Comparison of ENCODE assay signal across 1 cellular context in the genomic region with DNA sequence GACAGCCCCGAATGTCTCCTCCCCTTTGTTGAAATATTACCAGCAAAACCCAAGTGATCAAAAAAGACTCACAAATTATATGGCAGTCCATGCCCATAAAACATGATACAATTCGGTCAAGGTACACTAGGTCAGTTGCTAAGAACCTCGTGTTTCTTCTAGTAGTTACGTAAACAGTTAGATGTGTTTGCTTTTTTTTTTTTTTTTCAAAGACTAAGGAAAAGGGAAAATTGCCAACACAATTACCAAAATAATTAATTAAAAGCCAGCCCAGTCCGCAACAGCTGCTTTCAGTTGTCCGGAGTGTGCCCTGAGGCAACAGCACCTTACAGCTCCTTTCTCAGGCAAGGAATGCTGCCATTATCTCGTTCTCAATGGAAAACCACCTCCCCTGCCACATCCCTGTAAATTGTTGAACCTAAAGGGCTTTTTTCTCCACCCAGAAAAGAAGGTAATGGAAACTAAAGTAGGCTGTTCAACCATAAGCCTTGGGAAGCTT.
TF ChIP-seq lines count a peak whose summit lies in the region.

No MANE protein-coding gene starts in this region.

TF ChIP-seq in GM23338, 12 proteins besides CTCF, POLR2A, EP300 and RAD21 (continued from another document):
- TF ChIP-seq, protein P1, sequence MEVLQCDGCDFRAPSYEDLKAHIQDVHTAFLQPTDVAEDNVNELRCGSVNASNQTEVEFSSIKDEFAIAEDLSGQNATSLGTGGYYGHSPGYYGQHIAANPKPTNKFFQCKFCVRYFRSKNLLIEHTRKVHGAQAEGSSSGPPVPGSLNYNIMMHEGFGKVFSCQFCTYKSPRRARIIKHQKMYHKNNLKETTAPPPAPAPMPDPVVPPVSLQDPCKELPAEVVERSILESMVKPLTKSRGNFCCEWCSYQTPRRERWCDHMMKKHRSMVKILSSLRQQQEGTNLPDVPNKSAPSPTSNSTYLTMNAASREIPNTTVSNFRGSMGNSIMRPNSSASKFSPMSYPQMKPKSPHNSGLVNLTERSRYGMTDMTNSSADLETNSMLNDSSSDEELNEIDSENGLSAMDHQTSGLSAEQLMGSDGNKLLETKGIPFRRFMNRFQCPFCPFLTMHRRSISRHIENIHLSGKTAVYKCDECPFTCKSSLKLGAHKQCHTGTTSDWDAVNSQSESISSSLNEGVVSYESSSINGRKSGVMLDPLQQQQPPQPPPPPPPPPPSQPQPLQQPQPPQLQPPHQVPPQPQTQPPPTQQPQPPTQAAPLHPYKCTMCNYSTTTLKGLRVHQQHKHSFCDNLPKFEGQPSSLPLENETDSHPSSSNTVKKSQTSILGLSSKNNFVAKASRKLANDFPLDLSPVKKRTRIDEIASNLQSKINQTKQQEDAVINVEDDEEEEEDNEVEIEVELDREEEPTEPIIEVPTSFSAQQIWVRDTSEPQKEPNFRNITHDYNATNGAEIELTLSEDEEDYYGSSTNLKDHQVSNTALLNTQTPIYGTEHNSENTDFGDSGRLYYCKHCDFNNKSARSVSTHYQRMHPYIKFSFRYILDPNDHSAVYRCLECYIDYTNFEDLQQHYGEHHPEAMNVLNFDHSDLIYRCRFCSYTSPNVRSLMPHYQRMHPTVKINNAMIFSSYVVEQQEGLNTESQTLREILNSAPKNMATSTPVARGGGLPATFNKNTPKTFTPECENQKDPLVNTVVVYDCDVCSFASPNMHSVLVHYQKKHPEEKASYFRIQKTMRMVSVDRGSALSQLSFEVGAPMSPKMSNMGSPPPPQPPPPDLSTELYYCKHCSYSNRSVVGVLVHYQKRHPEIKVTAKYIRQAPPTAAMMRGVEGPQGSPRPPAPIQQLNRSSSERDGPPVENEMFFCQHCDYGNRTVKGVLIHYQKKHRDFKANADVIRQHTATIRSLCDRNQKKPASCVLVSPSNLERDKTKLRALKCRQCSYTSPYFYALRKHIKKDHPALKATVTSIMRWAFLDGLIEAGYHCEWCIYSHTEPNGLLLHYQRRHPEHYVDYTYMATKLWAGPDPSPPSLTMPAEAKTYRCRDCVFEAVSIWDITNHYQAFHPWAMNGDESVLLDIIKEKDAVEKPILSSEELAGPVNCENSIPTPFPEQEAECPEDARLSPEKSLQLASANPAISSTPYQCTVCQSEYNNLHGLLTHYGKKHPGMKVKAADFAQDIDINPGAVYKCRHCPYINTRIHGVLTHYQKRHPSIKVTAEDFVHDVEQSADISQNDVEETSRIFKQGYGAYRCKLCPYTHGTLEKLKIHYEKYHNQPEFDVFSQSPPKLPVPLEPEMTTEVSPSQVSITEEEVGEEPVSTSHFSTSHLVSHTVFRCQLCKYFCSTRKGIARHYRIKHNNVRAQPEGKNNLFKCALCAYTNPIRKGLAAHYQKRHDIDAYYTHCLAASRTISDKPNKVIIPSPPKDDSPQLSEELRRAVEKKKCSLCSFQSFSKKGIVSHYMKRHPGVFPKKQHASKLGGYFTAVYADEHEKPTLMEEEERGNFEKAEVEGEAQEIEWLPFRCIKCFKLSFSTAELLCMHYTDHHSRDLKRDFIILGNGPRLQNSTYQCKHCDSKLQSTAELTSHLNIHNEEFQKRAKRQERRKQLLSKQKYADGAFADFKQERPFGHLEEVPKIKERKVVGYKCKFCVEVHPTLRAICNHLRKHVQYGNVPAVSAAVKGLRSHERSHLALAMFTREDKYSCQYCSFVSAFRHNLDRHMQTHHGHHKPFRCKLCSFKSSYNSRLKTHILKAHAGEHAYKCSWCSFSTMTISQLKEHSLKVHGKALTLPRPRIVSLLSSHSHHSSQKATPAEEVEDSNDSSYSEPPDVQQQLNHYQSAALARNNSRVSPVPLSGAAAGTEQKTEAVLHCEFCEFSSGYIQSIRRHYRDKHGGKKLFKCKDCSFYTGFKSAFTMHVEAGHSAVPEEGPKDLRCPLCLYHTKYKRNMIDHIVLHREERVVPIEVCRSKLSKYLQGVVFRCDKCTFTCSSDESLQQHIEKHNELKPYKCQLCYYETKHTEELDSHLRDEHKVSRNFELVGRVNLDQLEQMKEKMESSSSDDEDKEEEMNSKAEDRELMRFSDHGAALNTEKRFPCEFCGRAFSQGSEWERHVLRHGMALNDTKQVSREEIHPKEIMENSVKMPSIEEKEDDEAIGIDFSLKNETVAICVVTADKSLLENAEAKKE (CRISPR knock-in tag; IDR thresholded peaks at IDR 0.05), result no peak
- TF ChIP-seq JUNB (IDR thresholded peaks at IDR 0.05; ENCODE audit: unreplicated experiment), result no peak
- no peak for TF ChIP-seq ETS1 (IDR thresholded peaks at IDR 0.05)
